Comparison of ENCODE assay signal across 15 cellular contexts in the genomic region with DNA sequence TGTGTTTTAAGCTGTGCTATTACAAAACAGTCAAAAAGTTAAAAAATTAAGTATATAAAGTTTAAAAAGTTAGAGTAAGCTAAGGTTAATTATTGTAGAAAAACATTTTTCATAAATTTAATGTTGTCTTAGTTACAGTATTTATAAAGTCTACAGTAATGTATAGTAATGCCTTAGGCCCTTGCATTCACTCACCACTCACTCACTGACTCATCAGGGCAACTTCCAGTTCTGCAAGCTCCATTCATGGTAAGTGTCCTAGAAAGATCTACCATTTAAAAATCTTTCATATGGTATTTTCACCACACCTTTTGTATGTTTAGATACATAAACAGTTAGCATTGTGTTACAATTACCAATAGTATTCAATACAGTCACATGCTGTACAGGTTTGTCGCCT. TPM values are rescaled to one million over a fixed set of nuclear protein-coding genes. Genes with fewer than 3 reads are reported as not detected.
DNase-seq lines count a peak whose midpoint lies in the region; ATAC-seq, FAIRE-seq and TF ChIP-seq lines count a peak whose summit lies in the region.
"Had no signal": no experiment of that assay in that cellular context is flagged by ENCODE, and none has a peak within 500 bp of the region (broad histone marks: within the 10 kb centered on the region; RNA-seq: fewer than 3 reads in every experiment).

No MANE protein-coding gene starts in this region.

- H4K20me1 ChIP-seq in GM23248 (ENCODE audit: insufficient read depth): no peaks in the 10 kb centered on the region
- H4K20me1 ChIP-seq in PC-3 (ENCODE audit: low read length): no peaks in the 10 kb centered on the region
- H4K20me1 ChIP-seq in H9 (ENCODE audit: control insufficient read depth, insufficient read depth, insufficient read length): no peaks in the 10 kb centered on the region
- H4K20me1 ChIP-seq: BLaER1 treated with 17β-estradiol and CSF1 and Interleukin-3, amounts not matched to agents 10 nM and 100 nM had no signal

- no peak overlapping the region for H2BK5ac ChIP-seq in H9 (ENCODE audit: insufficient read length, low read length)

- H3K27me3 ChIP-seq in GM23248 (replicated peaks; ENCODE audit: insufficient read depth) (peaks cover 19% of the 10 kb centered on the region; the same call in 1 of the 2 replicates), PC-3 (ENCODE audit: low read length) (peaks cover 25% of the 10 kb centered on the region), bronchial epithelial cell (ENCODE audit: control insufficient read depth, insufficient read depth, low read length) (peaks cover 4% of the 10 kb centered on the region), H9 (ENCODE audit: insufficient read depth, low read length) (no peaks in the 10 kb centered on the region)
- H3K27me3 ChIP-seq: BLaER1 treated with 17β-estradiol and CSF1 and Interleukin-3, amounts not matched to agents 10 nM and 100 nM had no signal

- no peak overlapping the region for H2AK5ac ChIP-seq in H9 (ENCODE audit: insufficient read length, low read length)

- no peak overlapping the region for H3K56ac ChIP-seq in H9 (ENCODE audit: insufficient read length, low read depth, low read length)

- in situ Hi-C loops in GM23248 (cut with MboI): loop anchor here (25.0 kb wide), 1 partner anchor 187 kb away; no protein-coding TSS in a partner anchor

- H3K9ac ChIP-seq in GM23248 (no peak overlapping the region), PC-3 (ENCODE audit: low read length) (no peak overlapping the region), H9 (ENCODE audit: extremely low read depth, insufficient read length, low read length) (no peak overlapping the region)
- H3K9ac ChIP-seq: BLaER1 treated with 17β-estradiol and CSF1 and Interleukin-3, amounts not matched to agents 10 nM and 100 nM had no signal

- H3K79me2 ChIP-seq in GM23248 (ENCODE audit: insufficient read depth): no peaks in the 10 kb centered on the region
- H3K79me2 ChIP-seq in PC-3 (ENCODE audit: low read length): no peaks in the 10 kb centered on the region
- no peaks in the 10 kb centered on the region for H3K79me2 ChIP-seq in H9 (ENCODE audit: insufficient read depth, low read length)

- H3K27me3 Mint-ChIP-seq in activated CD4-positive, alpha-beta T cell treated with anti-CD3 and anti-CD28 coated beads, Interleukin-2, amount 10 ng/mL, durations not matched to agents 7 days and 5 days: peaks cover 35% of the 10 kb centered on the region
- H3K27me3 Mint-ChIP-seq in H9 (ENCODE audit: low read depth): no peaks in the 10 kb centered on the region; the same call in 1 of the 2 replicates

- CTCF ChIA-PET in PC-3 (lab: Charles Lee): interaction anchor here (1.0 kb wide), 1 partner anchor 276 kb away, joined by 5 read pairs; no protein-coding TSS in a partner anchor
- CTCF ChIA-PET in activated CD4-positive, alpha-beta T cell treated with anti-CD3 and anti-CD28 coated beads, Interleukin-2, amount 10 ng/mL, durations not matched to agents 7 days and 5 days (lab: Charles Lee): interaction anchor here (0.5 to 1.3 kb wide), 8 partner anchors 11 to 361 kb away, joined by 3 to 5 read pairs (median 4); no protein-coding TSS in a partner anchor

- no peak overlapping the region for H2BK15ac ChIP-seq in H9 (ENCODE audit: low read depth, low read length)

- no peak overlapping the region for H3T11ph ChIP-seq in H9 (ENCODE audit: low read length)

- no peak overlapping the region for H3K4me3 Mint-ChIP-seq in activated CD4-positive, alpha-beta T cell treated with anti-CD3 and anti-CD28 coated beads, Interleukin-2, amount 10 ng/mL, durations not matched to agents 7 days and 5 days
- no peak overlapping the region for H3K4me3 Mint-ChIP-seq in H9
- H3K4me3 Mint-ChIP-seq: CD4-positive, CD25-positive, alpha-beta regulatory T cell had no signal

- peak; percentile 59; the same call in 1 of the 2 replicates for ATAC-seq in PC-3

- no peak for FAIRE-seq in bronchial epithelial cell (lab: Jason Lieb, UNC)
- peak; percentile 49 for FAIRE-seq in frontal cortex (lab: Jason Lieb, UNC)
- FAIRE-seq: G401.6, H54 had no signal

- H3K9me3 Mint-ChIP-seq in activated CD4-positive, alpha-beta T cell treated with anti-CD3 and anti-CD28 coated beads, Interleukin-2, amount 10 ng/mL, durations not matched to agents 7 days and 5 days: no peaks in the 10 kb centered on the region
- no peaks in the 10 kb centered on the region for H3K9me3 Mint-ChIP-seq in H9

- no peaks in the 10 kb centered on the region for H3K9me2 ChIP-seq in GM23248 (ENCODE audit: insufficient read depth)
- no peaks in the 10 kb centered on the region for H3K9me2 ChIP-seq in PC-3 (replicated peaks; ENCODE audit: low read length)

- H4K5ac ChIP-seq in H9 (ENCODE audit: insufficient read length, low read depth, low read length): no peak overlapping the region

- no peak overlapping the region for H3K27ac Mint-ChIP-seq in activated CD4-positive, alpha-beta T cell treated with anti-CD3 and anti-CD28 coated beads, Interleukin-2, amount 10 ng/mL, durations not matched to agents 7 days and 5 days
- no peak overlapping the region for H3K27ac Mint-ChIP-seq in H9
- H3K27ac Mint-ChIP-seq: CD4-positive, CD25-positive, alpha-beta regulatory T cell had no signal

- no peak overlapping the region for H3K14ac ChIP-seq in H9 (ENCODE audit: insufficient read depth, low read length)

- intact Hi-C loops in PC-3 (cut with micrococcal nuclease): no loop called here

- H3K23me2 ChIP-seq in H9 (ENCODE audit: insufficient read length, low read depth, low read length, poor library complexity, severe bottlenecking): no peaks in the 10 kb centered on the region

- H3K36me3 ChIP-seq in GM23248 (ENCODE audit: low read depth) (no peaks in the 10 kb centered on the region), PC-3 (ENCODE audit: low read depth, low read length) (no peaks in the 10 kb centered on the region), bronchial epithelial cell (ENCODE audit: control insufficient read depth, insufficient read depth, low read length) (no peaks in the 10 kb centered on the region)
- H3K36me3 ChIP-seq: BLaER1 treated with 17β-estradiol and CSF1 and Interleukin-3, amounts not matched to agents 10 nM and 100 nM had no signal

- H3K4me2 ChIP-seq in GM23248 (ENCODE audit: unreplicated experiment) (no peak overlapping the region), PC-3 (ENCODE audit: low read length) (no peak overlapping the region), H9 (ENCODE audit: insufficient read depth, insufficient read length, low read length) (no peak overlapping the region)
- H3K4me2 ChIP-seq: BLaER1 treated with 17β-estradiol and CSF1 and Interleukin-3, amounts not matched to agents 10 nM and 100 nM had no signal

- peak; percentile 27 for DNase-seq in GM23248
- DNase-seq in PC-3: peak; percentile 74
- DNase-seq in bronchial epithelial cell (ENCODE audit: low read depth): peak; percentile 84
- no peak for DNase-seq in frontal cortex (ENCODE audit: low spot score in 2 of 2)
- no peak for DNase-seq in activated CD4-positive, alpha-beta T cell treated with anti-CD3 and anti-CD28 coated beads, Interleukin-2, amount 10 ng/mL, durations not matched to agents 7 days and 5 days
- no peak for DNase-seq in DMS114 treated with DMSO at 0.1 percent for 48 hours (lab: John Stamatoyannopoulos, UW; ENCODE audit: unreplicated experiment)
- no peak for DNase-seq in activated CD8-positive, alpha-beta memory T cell treated with anti-CD3 and anti-CD28 coated beads for 24 hours
- DNase-seq in H9: no peak
- DNase-seq: ACHN; CD4-positive, CD25-positive, alpha-beta regulatory T cell; DMS79 had no signal

- no peak overlapping the region for H3K27ac ChIP-seq in GM23248
- no peak overlapping the region for H3K27ac ChIP-seq in PC-3 (ENCODE audit: low read length)
- H3K27ac ChIP-seq in H9 (ENCODE audit: insufficient read length, low read depth, low read length): no peak overlapping the region
- H3K27ac ChIP-seq: BLaER1 treated with 17β-estradiol and CSF1 and Interleukin-3, amounts not matched to agents 10 nM and 100 nM had no signal

- no peak overlapping the region for H2BK120ac ChIP-seq in H9 (ENCODE audit: low read depth, low read length, poor library complexity, severe bottlenecking)

- H3K79me1 ChIP-seq in H9 (ENCODE audit: insufficient read depth, low read depth, low read length, poor library complexity, severe bottlenecking): no peaks in the 10 kb centered on the region

- no TSS peak for BruUV-seq in PC-3 (replicated peaks; lab: Mats Ljungman, UMichigan)

- H3K18ac ChIP-seq in H9 (ENCODE audit: insufficient read length, low read depth, low read length): no peak overlapping the region

- no peak overlapping the region for H3K4ac ChIP-seq in H9 (ENCODE audit: low read depth, low read length)

- 87 to 96% methylated on average over 1 of the region's 1 CpG for WGBS in GM23248 (ENCODE audit: low coverage in 1 of 2, low lambda C conversion rate in 2 of 2, missing lambda C conversion rate in 2 of 2), 2 experiments
- WGBS in H9 (ENCODE audit: extremely low coverage, insufficient read length, low lambda C conversion rate): no CpG with 5 or more reads among the region's 1 CpG

- H3K4me1 ChIP-seq in GM23248 (ENCODE audit: insufficient read depth) (no peaks in the 10 kb centered on the region), PC-3 (ENCODE audit: insufficient read depth, low read length) (peaks cover 5% of the 10 kb centered on the region; the same call in 1 of the 2 replicates), H9 (ENCODE audit: insufficient read depth, low read length) (no peaks in the 10 kb centered on the region)
- H3K4me1 ChIP-seq: BLaER1 treated with 17β-estradiol and CSF1 and Interleukin-3, amounts not matched to agents 10 nM and 100 nM had no signal

- H4K8ac ChIP-seq in H9 (replicated peaks; ENCODE audit: insufficient read length, low read depth, low read length): no peak overlapping the region

- H3F3A ChIP-seq in GM23248 (ENCODE audit: insufficient read depth) (no peaks in the 10 kb centered on the region), PC-3 (ENCODE audit: low read length, unreplicated experiment) (no peaks in the 10 kb centered on the region)

- TF ChIP-seq CTCF in PC-3 (conservative IDR thresholded peaks at IDR 0.05; ENCODE audit: low read depth, low read length) (no peak), bronchial epithelial cell (IDR thresholded peaks at IDR 0.05; ENCODE audit: insufficient read depth, low read length, severe bottlenecking) (no peak), H9 (conservative IDR thresholded peaks at IDR 0.05) (no peak)

- no peak overlapping the region for H2BK20ac ChIP-seq in H9 (ENCODE audit: low read depth, low read length, poor library complexity, severe bottlenecking)

- H3K36me3 Mint-ChIP-seq in activated CD4-positive, alpha-beta T cell treated with anti-CD3 and anti-CD28 coated beads, Interleukin-2, amount 10 ng/mL, durations not matched to agents 7 days and 5 days (ENCODE audit: low read depth): no peaks in the 10 kb centered on the region
- H3K36me3 Mint-ChIP-seq in H9 (ENCODE audit: insufficient read depth in 1 of 3, low read depth in 3 of 3): no peaks in the 10 kb centered on the region
- H3K36me3 Mint-ChIP-seq: CD4-positive, CD25-positive, alpha-beta regulatory T cell had no signal

- no peak overlapping the region for H3K23ac ChIP-seq in H9 (ENCODE audit: insufficient read length, low read depth, low read length)

- H4K91ac ChIP-seq in H9 (ENCODE audit: insufficient read length, low read depth, low read length): no peak overlapping the region

- no peak overlapping the region for H3K4me3 ChIP-seq in GM23248
- no peak overlapping the region for H3K4me3 ChIP-seq in PC-3 (ENCODE audit: low read length)
- H3K4me3 ChIP-seq in bronchial epithelial cell (ENCODE audit: low read depth, low read length): no peak overlapping the region
- H3K4me3 ChIP-seq: BLaER1 treated with 17β-estradiol and CSF1 and Interleukin-3, amounts not matched to agents 10 nM and 100 nM had no signal

- H3K9me3 ChIP-seq in GM23248 (ENCODE audit: low read depth): no peaks in the 10 kb centered on the region
- H3K9me3 ChIP-seq in PC-3 (ENCODE audit: low read length): no peaks in the 10 kb centered on the region
- H3K9me3 ChIP-seq in H9 (ENCODE audit: control insufficient read depth, low read depth, low read length): no peaks in the 10 kb centered on the region
- H3K9me3 ChIP-seq: BLaER1 treated with 17β-estradiol and CSF1 and Interleukin-3, amounts not matched to agents 10 nM and 100 nM had no signal

- H2AFZ ChIP-seq in GM23248 (no peak overlapping the region), PC-3 (ENCODE audit: low read length) (no peak overlapping the region), H9 (ENCODE audit: low read length) (no peak overlapping the region)

- H2BK12ac ChIP-seq in H9 (ENCODE audit: insufficient read length, low read depth, low read length): no peak overlapping the region

- no peaks in the 10 kb centered on the region for H3K4me1 Mint-ChIP-seq in activated CD4-positive, alpha-beta T cell treated with anti-CD3 and anti-CD28 coated beads, Interleukin-2, amount 10 ng/mL, durations not matched to agents 7 days and 5 days
- H3K4me1 Mint-ChIP-seq in H9: peaks cover 0 to 2% of the 10 kb centered on the region in 2 experiments; a peak in 1 of 4 replicates
- H3K4me1 Mint-ChIP-seq: CD4-positive, CD25-positive, alpha-beta regulatory T cell had no signal

- POLR2A ChIA-PET in PC-3 (lab: Charles Lee; ENCODE audit: unreplicated experiment): no interaction called here
- POLR2A ChIA-PET in activated CD4-positive, alpha-beta T cell treated with anti-CD3 and anti-CD28 coated beads, Interleukin-2, amount 10 ng/mL, durations not matched to agents 7 days and 5 days (lab: Charles Lee): interaction anchor here (0.6 kb wide), 1 partner anchor 1810 kb away, joined by 3 read pairs; no protein-coding TSS in a partner anchor

RNA-seq across cellular contexts. Expression of gene HLA-DRA, which starts 15.1 kb away (rescaled TPM):
- 0.89 TPM in 1 of 2 replicates, not detected in the other for total RNA-seq in GM23248 (2014; rRNA removed; shearing (Covaris generic))
- polyA plus RNA-seq in GM23248 (2016; fragmentation: Nextera tagmentation; extraction: Ambion mirVana): 0.80 and 2.0 TPM in 2 replicates
- total RNA-seq in PC-3 (2014; rRNA removed) (not detected in 2 replicates), bronchial epithelial cell (0.13 TPM in 1 of 2 replicates, not detected in the other), frontal cortex (2.0 TPM), H9 (2021) (2.8 and 3.1 TPM in 2 replicates)
- total RNA-seq in activated CD4-positive, alpha-beta T cell treated with anti-CD3 and anti-CD28 coated beads, Interleukin-2, amount 10 ng/mL, durations not matched to agents 7 days and 5 days: 10 to 100 TPM; 58.8 to 73.7 TPM
- total RNA-seq: A172 had no signal

RNA-seq across cellular contexts. Expression of gene BTNL2, which starts 17.6 kb away (rescaled TPM):
- total RNA-seq in GM23248 (2014; rRNA removed; shearing (Covaris generic)): not detected in 2 replicates
- not detected in 2 replicates for polyA plus RNA-seq in GM23248 (2016; fragmentation: Nextera tagmentation; extraction: Ambion mirVana)
- total RNA-seq in PC-3 (2014; rRNA removed) (not detected in 2 replicates), bronchial epithelial cell (0.13 and 0.26 TPM in 2 replicates), frontal cortex (not detected), H9 (2021) (not detected in 2 replicates)
- total RNA-seq in activated CD4-positive, alpha-beta T cell treated with anti-CD3 and anti-CD28 coated beads, Interleukin-2, amount 10 ng/mL, durations not matched to agents 7 days and 5 days: not detected
- total RNA-seq: A172; CD4-positive, CD25-positive, alpha-beta regulatory T cell had no signal
- polyA plus RNA-seq: CD4-positive, CD25-positive, alpha-beta regulatory T cell had no signal

RNA-seq across cellular contexts. Expression of gene TSBP1, which starts 52.9 kb away (rescaled TPM):
- total RNA-seq in GM23248 (2014; rRNA removed; shearing (Covaris generic)): not detected in 2 replicates
- not detected in 2 replicates for polyA plus RNA-seq in GM23248 (2016; fragmentation: Nextera tagmentation; extraction: Ambion mirVana)
- total RNA-seq in PC-3 (2014; rRNA removed) (not detected in 2 replicates), bronchial epithelial cell (not detected in 2 replicates), frontal cortex (not detected), H9 (2021) (not detected in 2 replicates)
- not detected for total RNA-seq in activated CD4-positive, alpha-beta T cell treated with anti-CD3 and anti-CD28 coated beads, Interleukin-2, amount 10 ng/mL, durations not matched to agents 7 days and 5 days
- total RNA-seq: A172; CD4-positive, CD25-positive, alpha-beta regulatory T cell had no signal
- polyA plus RNA-seq: CD4-positive, CD25-positive, alpha-beta regulatory T cell had no signal

Comparison
In these comparisons a context has a peak if more than half of its experiments do, and no peak if none do; other contexts are left out.
1. DNase-seq: peak in GM23248 (single experiment), PC-3 (single experiment) and bronchial epithelial cell (single experiment); none in frontal cortex (0 of 2), activated CD4-positive, alpha-beta T cell treated with anti-CD3 and anti-CD28 coated beads, Interleukin-2, amount 10 ng/mL, durations not matched to agents 7 days and 5 days (single experiment), DMS114 treated with DMSO at 0.1 percent for 48 hours (single experiment), activated CD8-positive, alpha-beta memory T cell treated with anti-CD3 and anti-CD28 coated beads for 24 hours (single experiment) and H9 (single experiment).
2. RNA of gene HLA-DRA, which starts 15.1 kb away (total RNA-seq): 58.8 to 73.7 TPM in activated CD4-positive, alpha-beta T cell treated with anti-CD3 and anti-CD28 coated beads, Interleukin-2, amount 10 ng/mL, durations not matched to agents 7 days and 5 days; 2.8 to 3.1 TPM in H9, 2.0 TPM in frontal cortex (single experiment), 0.89 TPM in GM23248, not detected in PC-3 and 0.13 TPM in bronchial epithelial cell; every median in the first group is over 10 times any median in the second.